In genomic region chr20:811771-812474, GRCh38 we compare ENCODE assay signal across 1 cellular context.
TF ChIP-seq lines count a peak whose summit lies in the region.

No MANE protein-coding gene starts in this region.

TF ChIP-seq in K562, 482 proteins besides CTCF, POLR2A, EP300 and RAD21:
- peak; percentile 57 for TF ChIP-seq ARID1B (IDR thresholded peaks at IDR 0.05)
- peak; percentile 54; the same call in 1 of the 2 replicates for TF ChIP-seq CBFA2T2 (conservative IDR thresholded peaks at IDR 0.05)
- peak; percentile 62 for TF ChIP-seq NCOR1 (IDR thresholded peaks at IDR 0.05)
- TF ChIP-seq CBFA2T3 (IDR thresholded peaks at IDR 0.05): peak; percentile 76
- TF ChIP-seq DPF2 (IDR thresholded peaks at IDR 0.05): 0 out of 2 replicates have a peak, but pooled peaks have one; percentile 16
- TF ChIP-seq TAL1 (IDR thresholded peaks at IDR 0.05): peak; percentile 6; the same call in 1 of the 2 replicates
- peak; percentile 58; the same call in 1 of the 2 replicates for TF ChIP-seq ZNF263 (CRISPR knock-in tag; IDR thresholded peaks at IDR 0.05; ENCODE audit: borderline replicate concordance)
- peak in 1 of 2 experiments; percentile 38; a peak in 1 of 4 replicates for TF ChIP-seq HDAC1 (IDR thresholded peaks at IDR 0.05)
- peak; percentile 38 for TF ChIP-seq MEIS2 (IDR thresholded peaks at IDR 0.05; ENCODE audit: partially characterized antibody)
- peak; percentile 33 for TF ChIP-seq SMARCA4 (IDR thresholded peaks at IDR 0.05)
- peak; percentile 27; the same call in 1 of the 2 replicates for TF ChIP-seq STAT5A (IDR thresholded peaks at IDR 0.05; ENCODE audit: borderline replicate concordance, low read length)
- peak; percentile 71; the same call in 1 of the 2 replicates for TF ChIP-seq MECOM (CRISPR knock-in tag; IDR thresholded peaks at IDR 0.05)
- peak; percentile 38; the same call in 1 of the 2 replicates for TF ChIP-seq MTA3 (IDR thresholded peaks at IDR 0.05; ENCODE audit: borderline replicate concordance)
- TF ChIP-seq TCF3 (CRISPR knock-in tag; IDR thresholded peaks at IDR 0.05): peak; percentile 69
- peak in 1 of 2 experiments; percentile 39; a peak in 1 of 4 replicates for TF ChIP-seq KDM1A (IDR thresholded peaks at IDR 0.05)
